In genomic region chr15:67542462-67543347, GRCh38 we compare ENCODE assay signal across 1 cellular context.
TF ChIP-seq lines count a peak whose summit lies in the region.

MAP2K5 (plus strand) TSS chr15:67542703; CDS start chr15:67543336, 633 bp downstream.

TF ChIP-seq in HepG2, 621 proteins besides CTCF, POLR2A, EP300 and RAD21 (continued from another document and continues in another):
- no peak for TF ChIP-seq PAXIP1 (CRISPR knock-in tag; conservative IDR thresholded peaks at IDR 0.05)
- TF ChIP-seq TAF1 (CRISPR knock-in tag; IDR thresholded peaks at IDR 0.05), result peak; percentile 78
- no peak for TF ChIP-seq GZF1 (CRISPR knock-in tag; IDR thresholded peaks at IDR 0.05)
- no peak for TF ChIP-seq TCF7L2 (IDR thresholded peaks at IDR 0.05; ENCODE audit: low read depth, low read length)
- TF ChIP-seq SAFB2 (CRISPR knock-in tag; IDR thresholded peaks at IDR 0.05; ENCODE audit: borderline replicate concordance, low read depth), result no peak
- no peak for TF ChIP-seq MATR3 (CRISPR knock-in tag; IDR thresholded peaks at IDR 0.05)
- TF ChIP-seq SYNCRIP (IDR thresholded peaks at IDR 0.05; ENCODE audit: insufficient read depth, low read depth, low read length), result no peak
- no peak; the same call in 1 of the 2 replicates for TF ChIP-seq ZNF790 (CRISPR knock-in tag; IDR thresholded peaks at IDR 0.05; ENCODE audit: borderline replicate concordance)
- TF ChIP-seq TFDP2 (CRISPR knock-in tag; IDR thresholded peaks at IDR 0.05), result peak; percentile 62
- TF ChIP-seq ATF6 (CRISPR knock-in tag; conservative IDR thresholded peaks at IDR 0.05), result no peak
- TF ChIP-seq CSRNP1 (CRISPR knock-in tag; IDR thresholded peaks at IDR 0.05), result peak; percentile 44; the same call in 1 of the 2 replicates
- peak; percentile 16 to 39; a peak in 2 of 4 replicates for TF ChIP-seq HMGXB4 (CRISPR knock-in tag; IDR thresholded peaks at IDR 0.05; ENCODE audit: borderline replicate concordance in 1 of 2, low read depth in 1 of 2)
- no peak for TF ChIP-seq IRF1 (CRISPR knock-in tag; IDR thresholded peaks at IDR 0.05; ENCODE audit: low read depth)
- no peak for TF ChIP-seq SSRP1 (CRISPR knock-in tag; IDR thresholded peaks at IDR 0.05)
- no peak for TF ChIP-seq ZNF362 (CRISPR knock-in tag; IDR thresholded peaks at IDR 0.05; ENCODE audit: borderline replicate concordance)
- TF ChIP-seq ZNF512 (CRISPR knock-in tag; IDR thresholded peaks at IDR 0.05), result no peak
- no peak for TF ChIP-seq ZNF816 (CRISPR knock-in tag; IDR thresholded peaks at IDR 0.05; ENCODE audit: borderline replicate concordance)
- TF ChIP-seq KDM2A (CRISPR knock-in tag; IDR thresholded peaks at IDR 0.05; ENCODE audit: borderline replicate concordance, low read depth), result peak; percentile 87
- no peak for TF ChIP-seq THYN1 (CRISPR knock-in tag; IDR thresholded peaks at IDR 0.05; ENCODE audit: borderline replicate concordance, low read depth)
- TF ChIP-seq CREB1 (IDR thresholded peaks at IDR 0.05), result no peak
- no peak for TF ChIP-seq CREB1 (CRISPR knock-in tag; IDR thresholded peaks at IDR 0.05)
- TF ChIP-seq TFAP4 (IDR thresholded peaks at IDR 0.05; ENCODE audit: borderline replicate concordance, low read depth), result no peak
- no peak for TF ChIP-seq MLXIP (CRISPR knock-in tag; IDR thresholded peaks at IDR 0.05; ENCODE audit: borderline replicate concordance)
- no peak for TF ChIP-seq ATM (IDR thresholded peaks at IDR 0.05; ENCODE audit: borderline replicate concordance)
- TF ChIP-seq BORCS8-MEF2B (CRISPR knock-in tag; IDR thresholded peaks at IDR 0.05), result peak; percentile 16; the same call in 1 of the 2 replicates
- no peak for TF ChIP-seq HMGA1 (CRISPR knock-in tag; conservative IDR thresholded peaks at IDR 0.05)
- no peak for TF ChIP-seq SKIL (CRISPR knock-in tag; IDR thresholded peaks at IDR 0.05; ENCODE audit: borderline replicate concordance)
- no peak for TF ChIP-seq ARHGAP35 (CRISPR knock-in tag; IDR thresholded peaks at IDR 0.05; ENCODE audit: borderline replicate concordance)
- no peak for TF ChIP-seq FLYWCH1 (CRISPR knock-in tag; IDR thresholded peaks at IDR 0.05)
- TF ChIP-seq SALL2 (CRISPR knock-in tag; IDR thresholded peaks at IDR 0.05), result 0 out of 2 replicates have a peak, but pooled peaks have one; percentile 45
- TF ChIP-seq TGIF2 (CRISPR knock-in tag; IDR thresholded peaks at IDR 0.05), result no peak
- TF ChIP-seq ZNF17 (CRISPR knock-in tag; IDR thresholded peaks at IDR 0.05), result no peak
